ENCODE assay signal across 1 cellular context in genomic region chr9:136847827-136848392, GRCh38.
TF ChIP-seq lines count a peak whose summit lies in the region.

No MANE protein-coding gene starts in this region.

TF ChIP-seq in GM12878, 131 proteins besides CTCF, POLR2A, EP300 and RAD21 (continued from another document):
- no peak for TF ChIP-seq ZBTB40 (IDR thresholded peaks at IDR 0.05; ENCODE audit: borderline replicate concordance)
- no peak for TF ChIP-seq USF2 (IDR thresholded peaks at IDR 0.05; ENCODE audit: borderline replicate concordance, low read depth, low read length)
TF ChIP-seq in GM12878: peak in this region for 16.
